11 cellular contexts compared by ENCODE assay signal in the genomic region with DNA sequence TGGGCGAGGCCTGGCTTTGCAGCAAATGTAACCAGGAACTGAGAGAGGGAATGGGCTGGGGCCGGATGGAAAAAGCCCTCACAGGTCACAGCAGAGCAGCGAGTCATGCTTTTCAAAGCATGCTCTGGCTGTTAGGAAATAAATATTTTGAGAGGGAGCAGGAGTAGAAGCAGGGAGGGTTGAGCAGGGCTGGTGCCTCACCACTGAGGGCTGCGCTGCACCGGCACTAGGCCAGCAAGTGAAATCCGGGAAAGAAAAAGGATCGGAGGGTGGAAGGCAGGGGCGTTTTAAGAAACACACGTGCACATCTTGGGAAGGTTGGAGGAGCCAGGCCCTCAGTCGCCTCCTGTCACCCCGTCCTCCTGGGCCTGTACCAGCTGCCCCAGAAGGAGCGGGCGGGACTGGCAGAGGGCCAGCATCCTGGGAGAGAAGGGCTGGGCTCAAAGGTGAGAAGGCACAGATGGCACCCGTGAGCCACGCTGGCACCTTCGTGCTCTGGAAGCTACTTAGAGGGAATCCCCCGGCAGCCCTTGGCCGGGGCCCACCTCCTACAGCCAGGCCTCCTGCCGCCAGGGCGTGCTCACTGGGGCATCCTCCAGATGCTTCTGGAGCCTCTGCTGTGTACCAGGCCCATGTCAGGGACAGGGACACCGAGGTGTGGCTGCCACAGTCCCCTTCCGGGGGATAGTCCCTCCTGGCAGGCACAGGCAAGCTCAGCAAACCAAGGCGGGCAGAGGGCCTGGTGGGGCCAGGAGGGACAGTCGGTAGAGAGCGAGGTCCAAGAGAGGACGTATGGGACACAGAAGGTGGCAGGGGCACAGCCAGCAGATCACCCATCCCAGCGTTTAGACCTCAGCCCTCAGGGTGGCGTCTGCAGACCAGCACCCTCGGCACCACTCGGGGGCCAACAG.
DNase-seq lines count a peak whose midpoint lies in the region; ATAC-seq, FAIRE-seq and TF ChIP-seq lines count a peak whose summit lies in the region.
"Had no signal": no experiment of that assay in that cellular context is flagged by ENCODE, and none has a peak within 500 bp of the region (broad histone marks: within the 10 kb centered on the region; RNA-seq: fewer than 3 reads in every experiment).

No MANE protein-coding gene starts in this region.

- TF ChIP-seq CTCF in MCF 10A (IDR thresholded peaks at IDR 0.05; ENCODE audit: unreplicated experiment) (no peak), breast epithelium (IDR thresholded peaks at IDR 0.05) (no peak), K562 (IDR thresholded peaks at IDR 0.05 in 2 of 3, conservative IDR thresholded peaks at IDR 0.05 in 1 of 3; ENCODE audit: insufficient read depth in 2 of 3, low read depth in 1 of 3, low read length in 3 of 3) (no peak), HepG2 (CRISPR knock-in tag; IDR thresholded peaks at IDR 0.05) (no peak), type B pancreatic cell (conservative IDR thresholded peaks at IDR 0.05) (no peak)

- peak overlapping the region; percentile 68 for H3K27ac Mint-ChIP-seq in MCF 10A (ENCODE audit: low read depth, unreplicated experiment)
- peak overlapping the region; percentile 12 for H3K27ac Mint-ChIP-seq in type B pancreatic cell
- no peak overlapping the region for H3K27ac Mint-ChIP-seq in activated naive CD8-positive, alpha-beta T cell treated with anti-CD3 and anti-CD28 coated beads, Interleukin-2, amount 50 U/mL, for 24 hours

- no peak for TF ChIP-seq EP300 in K562 (IDR thresholded peaks at IDR 0.05; ENCODE audit: low read length)
- no peak for TF ChIP-seq EP300 in HepG2 (IDR thresholded peaks at IDR 0.05; ENCODE audit: low read depth in 2 of 2, low read length in 2 of 2)
- TF ChIP-seq EP300 in HepG2 (CRISPR knock-in tag; IDR thresholded peaks at IDR 0.05; ENCODE audit: borderline replicate concordance): no peak

- in situ Hi-C loops in K562 (cut with MboI): no loop called here
- in situ Hi-C loops in HepG2 (cut with HindIII; ENCODE audit: extremely low pct_ligation_motif_present, low pct_unique_long_range_greater_than_20kb): no loop called here

- POLR2A ChIA-PET in MCF 10A (lab: Yijun Ruan, JAX): no interaction called here
- POLR2A ChIA-PET in K562 (lab: Yijun Ruan, JAX): interaction anchor here (0.7 to 1.6 kb wide), 5 partner anchors 8 to 85 kb away, joined by 3 to 4 read pairs (median 3); no protein-coding TSS in a partner anchor
- POLR2A ChIA-PET in HepG2 (lab: Yijun Ruan, JAX): no interaction called here

- TF ChIP-seq RAD21 in K562 (CRISPR knock-in tag; conservative IDR thresholded peaks at IDR 0.05 in 1 of 2, IDR thresholded peaks at IDR 0.05 in 1 of 2): no peak
- no peak for TF ChIP-seq RAD21 in HepG2 (CRISPR knock-in tag; IDR thresholded peaks at IDR 0.05)

- no peaks in the 10 kb centered on the region for H3K36me3 ChIP-seq in breast epithelium
- H3K36me3 ChIP-seq in K562 (ENCODE audit: control insufficient read depth, insufficient read depth, low read length): peaks cover 51% of the 10 kb centered on the region; the same call in 2 of the 3 replicates
- H3K36me3 ChIP-seq in HepG2 (replicated peaks in 1 of 2; ENCODE audit: control insufficient read depth in 1 of 2, insufficient read depth in 2 of 2, low read length in 2 of 2): peaks cover 56 to 63% of the 10 kb centered on the region in 2 experiments

- H4K20me1 ChIP-seq in K562 (replicated peaks; ENCODE audit: control insufficient read depth, insufficient read depth, low read length) (no peaks in the 10 kb centered on the region; the same call in 1 of the 2 replicates), HepG2 (ENCODE audit: insufficient read depth, low read length) (peaks cover 4% of the 10 kb centered on the region; the same call in 1 of the 2 replicates)

- BruUV-seq in MCF 10A (replicated peaks; lab: Mats Ljungman, UMichigan) (no TSS peak), K562 (replicated peaks; lab: Mats Ljungman, UMichigan) (no TSS peak), HepG2 (replicated peaks; lab: Mats Ljungman, UMichigan) (TSS peak; percentile 32)

- H3K4me3 Mint-ChIP-seq in MCF 10A (ENCODE audit: unreplicated experiment) (no peak overlapping the region), type B pancreatic cell (no peak overlapping the region)
- H3K4me3 Mint-ChIP-seq in activated naive CD8-positive, alpha-beta T cell treated with anti-CD3 and anti-CD28 coated beads, Interleukin-2, amount 50 U/mL, for 24 hours: no peak overlapping the region
- H3K4me3 Mint-ChIP-seq: CD14-positive monocyte had no signal

- intact Hi-C loops in MCF 10A (cut with micrococcal nuclease): no loop called here
- intact Hi-C loops in breast epithelium (cut with DNase I; ENCODE audit: low total_unique reads): loop anchor here (10.0 kb wide), 1 partner anchor 303 kb away; no protein-coding TSS in a partner anchor
- intact Hi-C loops in K562 (cut with micrococcal nuclease): no loop called here
- intact Hi-C loops in HepG2 (cut with micrococcal nuclease; ENCODE audit: unreplicated experiment): no loop called here

- 91% methylated on average over 30 of the region's 30 CpGs for WGBS in K562 (ENCODE audit: insufficient coverage, low coverage, missing lambda C conversion rate)
- WGBS in HepG2 (ENCODE audit: low lambda C conversion rate): 95% methylated on average over 21 of the region's 30 CpGs

- H3K79me2 ChIP-seq in K562 (ENCODE audit: control insufficient read depth, insufficient read depth, low read length): no peaks in the 10 kb centered on the region
- no peaks in the 10 kb centered on the region for H3K79me2 ChIP-seq in HepG2 (ENCODE audit: insufficient read depth, low read length)
- H3K79me2 ChIP-seq: hepatocyte had no signal

- no peak overlapping the region for H2AFZ ChIP-seq in K562 (ENCODE audit: low read depth, low read length)
- H2AFZ ChIP-seq in HepG2 (ENCODE audit: low read length): no peak overlapping the region
- H2AFZ ChIP-seq: hepatocyte had no signal

- no peak for ATAC-seq in K562
- ATAC-seq in HepG2: no peak; the same call in 2 of the 3 replicates
- ATAC-seq in GM21515 (IDR thresholded peaks at IDR 0.05; ENCODE audit: unreplicated experiment): no peak
- ATAC-seq in activated naive CD8-positive, alpha-beta T cell treated with anti-CD3 and anti-CD28 coated beads, Interleukin-2, amount 50 U/mL, for 24 hours: no peak

- CTCF ChIA-PET in MCF 10A (lab: Yijun Ruan, JAX): interaction anchor here (0.6 to 1.6 kb wide), 3 partner anchors 11 to 257 kb away, joined by 3 to 4 read pairs (median 3); no protein-coding TSS in a partner anchor
- CTCF ChIA-PET in K562 (lab: Yijun Ruan, JAX; ENCODE audit: low intra/inter-chr PET ratio): no interaction called here
- CTCF ChIA-PET in HepG2 (lab: Yijun Ruan, JAX; ENCODE audit: low intra/inter-chr PET ratio, low total read pairs): no interaction called here

- H3K27me3 Mint-ChIP-seq in MCF 10A (ENCODE audit: insufficient read depth, unreplicated experiment) (no peaks in the 10 kb centered on the region), type B pancreatic cell (no peaks in the 10 kb centered on the region)
- no peaks in the 10 kb centered on the region for H3K27me3 Mint-ChIP-seq in activated naive CD8-positive, alpha-beta T cell treated with anti-CD3 and anti-CD28 coated beads, Interleukin-2, amount 50 U/mL, for 24 hours

- peak overlapping the region in 1 of 2 donors; percentile 3 for H3K27ac ChIP-seq in breast epithelium
- no peak overlapping the region for H3K27ac ChIP-seq in K562 (ENCODE audit: extremely low read depth, low read depth, low read length)
- no peak overlapping the region for H3K27ac ChIP-seq in HepG2 (ENCODE audit: extremely low read length, insufficient read depth, low read length)
- H3K27ac ChIP-seq: hepatocyte had no signal

- DNase-seq in MCF 10A (ENCODE audit: unreplicated experiment) (peak; percentile 25), breast epithelium (ENCODE audit: low spot score in 2 of 2) (no peak), K562 (ENCODE audit: extremely low read depth in 1 of 4, low spot score in 3 of 4) (no peak), HepG2 (ENCODE audit: low spot score) (no peak), type B pancreatic cell (ENCODE audit: extremely low spot score, unreplicated experiment) (no peak), COLO829 (ENCODE audit: low spot score) (no peak)
- no peak for DNase-seq in activated naive CD8-positive, alpha-beta T cell treated with anti-CD3 and anti-CD28 coated beads, Interleukin-2, amount 50 U/mL, for 24 hours
- DNase-seq: activated T-cell treated with anti-CD3 and anti-CD28 coated beads, Interleukin-2, amount 50 U/mL, for 1 hour had no signal

- H3K4me2 ChIP-seq in K562 (ENCODE audit: insufficient read depth, low read length) (no peak overlapping the region), HepG2 (ENCODE audit: low read depth, low read length) (no peak overlapping the region)
- H3K4me2 ChIP-seq: hepatocyte had no signal

- no peaks in the 10 kb centered on the region for H3K9me3 Mint-ChIP-seq in MCF 10A (ENCODE audit: unreplicated experiment)
- H3K9me3 Mint-ChIP-seq in type B pancreatic cell: no peaks in the 10 kb centered on the region
- H3K9me3 Mint-ChIP-seq in activated naive CD8-positive, alpha-beta T cell treated with anti-CD3 and anti-CD28 coated beads, Interleukin-2, amount 50 U/mL, for 24 hours: no peaks in the 10 kb centered on the region

- H3K27me3 ChIP-seq in breast epithelium: no peaks in the 10 kb centered on the region
- no peaks in the 10 kb centered on the region for H3K27me3 ChIP-seq in K562 (ENCODE audit: control insufficient read depth in 2 of 2, insufficient read depth in 2 of 2, low read length in 2 of 2)
- no peaks in the 10 kb centered on the region for H3K27me3 ChIP-seq in HepG2 (ENCODE audit: control insufficient read depth in 1 of 2, insufficient read depth in 2 of 2, low read length in 2 of 2)
- H3K27me3 ChIP-seq: hepatocyte had no signal

- FAIRE-seq in K562 (lab: Jason Lieb, UNC) (no peak), HepG2 (lab: Jason Lieb, UNC) (no peak)

- TF ChIP-seq POLR2A in breast epithelium (IDR thresholded peaks at IDR 0.05): no peak
- TF ChIP-seq POLR2A in K562 (conservative IDR thresholded peaks at IDR 0.05): no peak; the same call in 1 of the 2 replicates
- TF ChIP-seq POLR2A in HepG2 (IDR thresholded peaks at IDR 0.05; ENCODE audit: insufficient read depth in 1 of 2, low read depth in 2 of 2, low read length in 2 of 2): peak in 1 of 2 experiments; percentile 20; a peak in 1 of 4 replicates

- H3K9me1 ChIP-seq in K562 (ENCODE audit: control insufficient read depth, insufficient read depth, low read length): no peaks in the 10 kb centered on the region

- H3K4me1 Mint-ChIP-seq in MCF 10A (ENCODE audit: insufficient read depth, unreplicated experiment) (peaks cover 26% of the 10 kb centered on the region), type B pancreatic cell (ENCODE audit: unreplicated experiment) (peaks cover 16% of the 10 kb centered on the region)
- no peaks in the 10 kb centered on the region for H3K4me1 Mint-ChIP-seq in activated naive CD8-positive, alpha-beta T cell treated with anti-CD3 and anti-CD28 coated beads, Interleukin-2, amount 50 U/mL, for 24 hours

- H3K36me3 Mint-ChIP-seq in MCF 10A (ENCODE audit: insufficient read depth, unreplicated experiment) (peaks cover 32% of the 10 kb centered on the region), type B pancreatic cell (peaks cover 18% of the 10 kb centered on the region)
- peaks cover 12% of the 10 kb centered on the region for H3K36me3 Mint-ChIP-seq in activated naive CD8-positive, alpha-beta T cell treated with anti-CD3 and anti-CD28 coated beads, Interleukin-2, amount 50 U/mL, for 24 hours (ENCODE audit: low read depth)

- H3K9me3 ChIP-seq in breast epithelium (no peaks in the 10 kb centered on the region), K562 (replicated peaks; ENCODE audit: control insufficient read depth, insufficient read depth, low read depth, low read length) (no peaks in the 10 kb centered on the region), HepG2 (ENCODE audit: low read length) (no peaks in the 10 kb centered on the region)

- H3K9ac ChIP-seq in K562 (ENCODE audit: insufficient read depth in 1 of 2, low read depth in 2 of 2, low read length in 2 of 2) (peak overlapping the region in 1 of 2 experiments; percentile 17; a peak in 1 of 4 replicates), HepG2 (ENCODE audit: insufficient read depth, low read depth, low read length) (no peak overlapping the region)

- H3K4me1 ChIP-seq in breast epithelium (no peaks in the 10 kb centered on the region), K562 (replicated peaks in 1 of 2; ENCODE audit: control insufficient read depth in 2 of 2, insufficient read depth in 2 of 2, low read length in 2 of 2) (peaks cover 3 to 14% of the 10 kb centered on the region in 2 experiments; a peak in 4 of 5 replicates), HepG2 (ENCODE audit: insufficient read depth, low read length) (no peaks in the 10 kb centered on the region)

- H3K4me3 ChIP-seq in breast epithelium (no peak overlapping the region), K562 (no peak overlapping the region), HepG2 (replicated peaks in 1 of 3; ENCODE audit: insufficient read depth in 1 of 3, low read depth in 2 of 3, low read length in 3 of 3) (no peak overlapping the region)
- H3K4me3 ChIP-seq: hepatocyte had no signal
